In the genomic region with DNA sequence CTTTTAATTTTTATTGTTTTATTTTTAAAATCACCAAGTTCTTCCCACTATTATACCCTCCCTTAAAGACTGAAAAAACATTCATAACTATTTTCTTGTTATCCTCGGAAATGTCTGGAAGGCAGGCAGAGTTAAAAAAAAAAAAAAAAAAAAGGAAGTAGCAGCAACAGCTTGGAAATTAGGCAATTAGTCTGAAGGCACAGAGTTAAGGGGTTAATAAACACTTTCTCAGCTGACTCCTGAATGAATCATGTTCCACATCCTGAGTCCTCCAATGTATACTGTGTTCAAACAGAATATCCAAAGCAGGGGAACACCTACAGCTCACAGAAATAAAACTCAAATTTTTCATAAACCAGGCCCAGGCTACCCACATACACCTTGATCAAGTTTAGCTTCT, we compare ENCODE assay signal across 1 cellular context.
TF ChIP-seq lines count a peak whose summit lies in the region.

No MANE protein-coding gene starts in this region.

TF ChIP-seq in GM23338, 12 proteins besides CTCF, POLR2A, EP300 and RAD21:
- TF ChIP-seq, protein P1, sequence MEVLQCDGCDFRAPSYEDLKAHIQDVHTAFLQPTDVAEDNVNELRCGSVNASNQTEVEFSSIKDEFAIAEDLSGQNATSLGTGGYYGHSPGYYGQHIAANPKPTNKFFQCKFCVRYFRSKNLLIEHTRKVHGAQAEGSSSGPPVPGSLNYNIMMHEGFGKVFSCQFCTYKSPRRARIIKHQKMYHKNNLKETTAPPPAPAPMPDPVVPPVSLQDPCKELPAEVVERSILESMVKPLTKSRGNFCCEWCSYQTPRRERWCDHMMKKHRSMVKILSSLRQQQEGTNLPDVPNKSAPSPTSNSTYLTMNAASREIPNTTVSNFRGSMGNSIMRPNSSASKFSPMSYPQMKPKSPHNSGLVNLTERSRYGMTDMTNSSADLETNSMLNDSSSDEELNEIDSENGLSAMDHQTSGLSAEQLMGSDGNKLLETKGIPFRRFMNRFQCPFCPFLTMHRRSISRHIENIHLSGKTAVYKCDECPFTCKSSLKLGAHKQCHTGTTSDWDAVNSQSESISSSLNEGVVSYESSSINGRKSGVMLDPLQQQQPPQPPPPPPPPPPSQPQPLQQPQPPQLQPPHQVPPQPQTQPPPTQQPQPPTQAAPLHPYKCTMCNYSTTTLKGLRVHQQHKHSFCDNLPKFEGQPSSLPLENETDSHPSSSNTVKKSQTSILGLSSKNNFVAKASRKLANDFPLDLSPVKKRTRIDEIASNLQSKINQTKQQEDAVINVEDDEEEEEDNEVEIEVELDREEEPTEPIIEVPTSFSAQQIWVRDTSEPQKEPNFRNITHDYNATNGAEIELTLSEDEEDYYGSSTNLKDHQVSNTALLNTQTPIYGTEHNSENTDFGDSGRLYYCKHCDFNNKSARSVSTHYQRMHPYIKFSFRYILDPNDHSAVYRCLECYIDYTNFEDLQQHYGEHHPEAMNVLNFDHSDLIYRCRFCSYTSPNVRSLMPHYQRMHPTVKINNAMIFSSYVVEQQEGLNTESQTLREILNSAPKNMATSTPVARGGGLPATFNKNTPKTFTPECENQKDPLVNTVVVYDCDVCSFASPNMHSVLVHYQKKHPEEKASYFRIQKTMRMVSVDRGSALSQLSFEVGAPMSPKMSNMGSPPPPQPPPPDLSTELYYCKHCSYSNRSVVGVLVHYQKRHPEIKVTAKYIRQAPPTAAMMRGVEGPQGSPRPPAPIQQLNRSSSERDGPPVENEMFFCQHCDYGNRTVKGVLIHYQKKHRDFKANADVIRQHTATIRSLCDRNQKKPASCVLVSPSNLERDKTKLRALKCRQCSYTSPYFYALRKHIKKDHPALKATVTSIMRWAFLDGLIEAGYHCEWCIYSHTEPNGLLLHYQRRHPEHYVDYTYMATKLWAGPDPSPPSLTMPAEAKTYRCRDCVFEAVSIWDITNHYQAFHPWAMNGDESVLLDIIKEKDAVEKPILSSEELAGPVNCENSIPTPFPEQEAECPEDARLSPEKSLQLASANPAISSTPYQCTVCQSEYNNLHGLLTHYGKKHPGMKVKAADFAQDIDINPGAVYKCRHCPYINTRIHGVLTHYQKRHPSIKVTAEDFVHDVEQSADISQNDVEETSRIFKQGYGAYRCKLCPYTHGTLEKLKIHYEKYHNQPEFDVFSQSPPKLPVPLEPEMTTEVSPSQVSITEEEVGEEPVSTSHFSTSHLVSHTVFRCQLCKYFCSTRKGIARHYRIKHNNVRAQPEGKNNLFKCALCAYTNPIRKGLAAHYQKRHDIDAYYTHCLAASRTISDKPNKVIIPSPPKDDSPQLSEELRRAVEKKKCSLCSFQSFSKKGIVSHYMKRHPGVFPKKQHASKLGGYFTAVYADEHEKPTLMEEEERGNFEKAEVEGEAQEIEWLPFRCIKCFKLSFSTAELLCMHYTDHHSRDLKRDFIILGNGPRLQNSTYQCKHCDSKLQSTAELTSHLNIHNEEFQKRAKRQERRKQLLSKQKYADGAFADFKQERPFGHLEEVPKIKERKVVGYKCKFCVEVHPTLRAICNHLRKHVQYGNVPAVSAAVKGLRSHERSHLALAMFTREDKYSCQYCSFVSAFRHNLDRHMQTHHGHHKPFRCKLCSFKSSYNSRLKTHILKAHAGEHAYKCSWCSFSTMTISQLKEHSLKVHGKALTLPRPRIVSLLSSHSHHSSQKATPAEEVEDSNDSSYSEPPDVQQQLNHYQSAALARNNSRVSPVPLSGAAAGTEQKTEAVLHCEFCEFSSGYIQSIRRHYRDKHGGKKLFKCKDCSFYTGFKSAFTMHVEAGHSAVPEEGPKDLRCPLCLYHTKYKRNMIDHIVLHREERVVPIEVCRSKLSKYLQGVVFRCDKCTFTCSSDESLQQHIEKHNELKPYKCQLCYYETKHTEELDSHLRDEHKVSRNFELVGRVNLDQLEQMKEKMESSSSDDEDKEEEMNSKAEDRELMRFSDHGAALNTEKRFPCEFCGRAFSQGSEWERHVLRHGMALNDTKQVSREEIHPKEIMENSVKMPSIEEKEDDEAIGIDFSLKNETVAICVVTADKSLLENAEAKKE (CRISPR knock-in tag; IDR thresholded peaks at IDR 0.05): no peak
- TF ChIP-seq EZH2 (IDR thresholded peaks at IDR 0.05; ENCODE audit: low read depth, unreplicated experiment) (no peak), NANOG (IDR thresholded peaks at IDR 0.05; ENCODE audit: borderline replicate concordance) (no peak), ZNF331 (CRISPR knock-in tag; IDR thresholded peaks at IDR 0.05; ENCODE audit: low read depth) (no peak), JUNB (IDR thresholded peaks at IDR 0.05; ENCODE audit: unreplicated experiment) (no peak)
